In genomic region chr12:69497308-69498026, GRCh38 we compare ENCODE assay signal across 8 cellular contexts.
DNase-seq lines count a peak whose midpoint lies in the region; ATAC-seq and TF ChIP-seq lines count a peak whose summit lies in the region.

No MANE protein-coding gene starts in this region.

- H3K27ac ChIP-seq in DND-41 (ENCODE audit: low read length) = peak overlapping the region; percentile 34

- H3K4me3 ChIP-seq in DND-41 (ENCODE audit: low read depth in 1 of 2, low read length in 2 of 2) = no peak overlapping the region

- TF ChIP-seq CTCF in DND-41 (IDR thresholded peaks at IDR 0.05; ENCODE audit: borderline replicate concordance, extremely low read depth, low read length, poor library complexity, severe bottlenecking) = no peak

- H3K79me2 ChIP-seq in DND-41 (ENCODE audit: insufficient read depth, low read length) = peaks cover 97% of the 10 kb centered on the region

- no peaks in the 10 kb centered on the region for H3K36me3 ChIP-seq in DND-41 (ENCODE audit: insufficient read depth, low read length)

- H3K27me3 ChIP-seq in DND-41 (ENCODE audit: insufficient read depth, low read length, poor library complexity) = no peaks in the 10 kb centered on the region

- no peak overlapping the region for H2AFZ ChIP-seq in DND-41 (ENCODE audit: low read depth, low read length)

- no peaks in the 10 kb centered on the region for H3K9me3 ChIP-seq in DND-41 (ENCODE audit: insufficient read depth, low read length, severe bottlenecking)

- peaks cover 4% of the 10 kb centered on the region; the same call in 1 of the 2 replicates for H4K20me1 ChIP-seq in DND-41 (ENCODE audit: insufficient read depth, low read length)

- peak; percentile 98 for ATAC-seq in DND-41 (ENCODE audit: insufficient read depth, low read depth)
- peak; percentile 83 for ATAC-seq in GM19467 (IDR thresholded peaks at IDR 0.05; ENCODE audit: unreplicated experiment)
- ATAC-seq in HG03457 (IDR thresholded peaks at IDR 0.05; ENCODE audit: unreplicated experiment) = peak; percentile 87

- peak overlapping the region; percentile 31 for H3K4me2 ChIP-seq in DND-41 (ENCODE audit: insufficient read depth, low read length)

- DNase-seq in DND-41 (peak; percentile 37), dedifferentiated amniotic fluid mesenchymal stem cell (ENCODE audit: extremely low spot score) (peak; percentile 39), NCI-H1105 treated with DMSO at 0.1 percent for 48 hours (lab: John Stamatoyannopoulos, UW) (no peak), NK-92 (lab: John Stamatoyannopoulos, UW; ENCODE audit: unreplicated experiment) (no peak), NCI-H748 treated with DMSO at 0.1 percent for 48 hours (lab: John Stamatoyannopoulos, UW) (no peak)
- no peak for DNase-seq in stimulated activated CD4-positive, alpha-beta T cell treated with anti-CD3 and anti-CD28 coated beads, Interleukin-4, amount 100 ng/mL, for 24 hours

- no peak overlapping the region for H3K9ac ChIP-seq in DND-41 (ENCODE audit: low read depth, low read length)

- H3K4me1 ChIP-seq in DND-41 (ENCODE audit: insufficient read depth, low read length) = peaks cover 17% of the 10 kb centered on the region

Comparison
In these comparisons a context has a peak if more than half of its experiments do, and no peak if none do; other contexts are left out.
1. DNase-seq: peak in DND-41 (single experiment) and dedifferentiated amniotic fluid mesenchymal stem cell (single experiment); none in NCI-H1105 treated with DMSO at 0.1 percent for 48 hours (single experiment), NK-92 (single experiment), NCI-H748 treated with DMSO at 0.1 percent for 48 hours (single experiment) and stimulated activated CD4-positive, alpha-beta T cell treated with anti-CD3 and anti-CD28 coated beads, Interleukin-4, amount 100 ng/mL, for 24 hours (single experiment).
2. Peak in every context shown above with its lines, with median percentiles within 50 percentile points of each other: ATAC-seq.